Comparison of ENCODE assay signal across 1 cellular context in genomic region chr4:38090450-38091246, GRCh38.
TF ChIP-seq lines count a peak whose summit lies in the region.

No MANE protein-coding gene starts in this region.

TF ChIP-seq in IMR-90, 13 proteins besides CTCF, POLR2A, EP300 and RAD21:
- TF ChIP-seq ELK1 (IDR thresholded peaks at IDR 0.05; ENCODE audit: borderline replicate concordance, low read depth, low read length) (no peak), NFE2L2 (IDR thresholded peaks at IDR 0.05; ENCODE audit: low read depth, low read length) (no peak), SMC3 (IDR thresholded peaks at IDR 0.05; ENCODE audit: low read depth, low read length) (no peak), MXI1 (IDR thresholded peaks at IDR 0.05; ENCODE audit: borderline replicate concordance, low read depth, low read length) (no peak), RCOR1 (IDR thresholded peaks at IDR 0.05; ENCODE audit: insufficient replicate concordance, low read length) (no peak), MAFK (IDR thresholded peaks at IDR 0.05; ENCODE audit: low read depth, low read length) (no peak), BHLHE40 (IDR thresholded peaks at IDR 0.05; ENCODE audit: low read depth, low read length) (no peak), USF2 (IDR thresholded peaks at IDR 0.05; ENCODE audit: low read depth, low read length) (no peak), CEBPB (IDR thresholded peaks at IDR 0.05; ENCODE audit: low read depth, low read length) (no peak), FOS (IDR thresholded peaks at IDR 0.05; ENCODE audit: low read depth, low read length) (no peak), MAZ (IDR thresholded peaks at IDR 0.05; ENCODE audit: borderline replicate concordance, low read depth, low read length) (no peak), CHD1 (IDR thresholded peaks at IDR 0.05; ENCODE audit: low read depth, low read length) (no peak), RFX5 (IDR thresholded peaks at IDR 0.05; ENCODE audit: low read depth, low read length) (no peak)
TF ChIP-seq in IMR-90: peak in this region for 0.
